Comparison of ENCODE assay signal across 1 cellular context in genomic region chr10:31927597-31928530, GRCh38.
TF ChIP-seq lines count a peak whose summit lies in the region.

No MANE protein-coding gene starts in this region.

TF ChIP-seq in K562, 482 proteins besides CTCF, POLR2A, EP300 and RAD21 (continued from another document):
- TF ChIP-seq ATF4 (CRISPR knock-in tag; IDR thresholded peaks at IDR 0.05): no peak
- no peak for TF ChIP-seq ERF (CRISPR knock-in tag; IDR thresholded peaks at IDR 0.05)
- TF ChIP-seq ZNF121 (CRISPR knock-in tag; conservative IDR thresholded peaks at IDR 0.05): no peak
- peak; percentile 41; the same call in 1 of the 2 replicates for TF ChIP-seq TFAP4 (CRISPR knock-in tag; IDR thresholded peaks at IDR 0.05; ENCODE audit: borderline replicate concordance)
- TF ChIP-seq FOXJ2 (tag; IDR thresholded peaks at IDR 0.05): no peak
- no peak for TF ChIP-seq PATZ1 (CRISPR knock-in tag; IDR thresholded peaks at IDR 0.05; ENCODE audit: borderline replicate concordance)
- no peak for TF ChIP-seq ZKSCAN8 (CRISPR knock-in tag; IDR thresholded peaks at IDR 0.05)
- TF ChIP-seq FOS (IDR thresholded peaks at IDR 0.05; ENCODE audit: extremely low read depth, insufficient read length): no peak
- TF ChIP-seq ZNF3 (CRISPR knock-in tag; IDR thresholded peaks at IDR 0.05): no peak
- TF ChIP-seq BACH1 (tag; IDR thresholded peaks at IDR 0.05): no peak
- TF ChIP-seq RREB1 (CRISPR knock-in tag; IDR thresholded peaks at IDR 0.05): no peak
